Comparison of ENCODE assay signal across 2 cellular contexts in the genomic region with DNA sequence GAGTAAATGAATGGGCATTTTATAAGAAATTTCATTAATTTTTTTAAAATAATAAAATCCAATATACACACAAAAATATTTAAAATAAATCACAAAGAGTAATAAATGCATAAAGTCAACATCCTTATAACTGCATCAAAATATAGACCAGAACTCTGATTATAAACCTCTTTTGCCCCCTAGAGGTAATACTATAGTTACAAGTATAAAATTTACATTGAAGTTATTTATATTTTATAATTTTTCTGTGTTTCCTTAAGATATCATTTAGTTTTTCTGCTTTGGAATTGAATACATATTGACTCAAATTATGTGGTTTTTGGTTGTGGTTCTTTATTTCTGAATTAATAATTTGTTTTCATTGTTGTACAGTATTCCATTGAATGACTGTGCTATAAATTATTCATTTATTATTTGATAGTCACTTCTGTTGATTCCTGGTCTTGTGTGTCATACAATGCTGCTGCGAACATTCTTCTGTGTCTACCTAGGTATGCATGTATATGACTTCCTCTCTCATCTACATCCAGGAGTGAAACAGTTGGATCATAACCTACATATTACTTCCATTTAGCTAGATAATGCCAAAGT.
TF ChIP-seq lines count a peak whose summit lies in the region.

No MANE protein-coding gene starts in this region.

TF ChIP-seq in HepG2, 621 proteins besides CTCF, POLR2A, EP300 and RAD21:
- no peak for TF ChIP-seq ZNF496 (CRISPR knock-in tag; IDR thresholded peaks at IDR 0.05; ENCODE audit: insufficient replicate concordance)
- TF ChIP-seq SMARCE1 (IDR thresholded peaks at IDR 0.05; ENCODE audit: borderline replicate concordance): no peak

TF ChIP-seq in GM23338, 12 proteins besides CTCF, POLR2A, EP300 and RAD21:
- TF ChIP-seq, protein P1, sequence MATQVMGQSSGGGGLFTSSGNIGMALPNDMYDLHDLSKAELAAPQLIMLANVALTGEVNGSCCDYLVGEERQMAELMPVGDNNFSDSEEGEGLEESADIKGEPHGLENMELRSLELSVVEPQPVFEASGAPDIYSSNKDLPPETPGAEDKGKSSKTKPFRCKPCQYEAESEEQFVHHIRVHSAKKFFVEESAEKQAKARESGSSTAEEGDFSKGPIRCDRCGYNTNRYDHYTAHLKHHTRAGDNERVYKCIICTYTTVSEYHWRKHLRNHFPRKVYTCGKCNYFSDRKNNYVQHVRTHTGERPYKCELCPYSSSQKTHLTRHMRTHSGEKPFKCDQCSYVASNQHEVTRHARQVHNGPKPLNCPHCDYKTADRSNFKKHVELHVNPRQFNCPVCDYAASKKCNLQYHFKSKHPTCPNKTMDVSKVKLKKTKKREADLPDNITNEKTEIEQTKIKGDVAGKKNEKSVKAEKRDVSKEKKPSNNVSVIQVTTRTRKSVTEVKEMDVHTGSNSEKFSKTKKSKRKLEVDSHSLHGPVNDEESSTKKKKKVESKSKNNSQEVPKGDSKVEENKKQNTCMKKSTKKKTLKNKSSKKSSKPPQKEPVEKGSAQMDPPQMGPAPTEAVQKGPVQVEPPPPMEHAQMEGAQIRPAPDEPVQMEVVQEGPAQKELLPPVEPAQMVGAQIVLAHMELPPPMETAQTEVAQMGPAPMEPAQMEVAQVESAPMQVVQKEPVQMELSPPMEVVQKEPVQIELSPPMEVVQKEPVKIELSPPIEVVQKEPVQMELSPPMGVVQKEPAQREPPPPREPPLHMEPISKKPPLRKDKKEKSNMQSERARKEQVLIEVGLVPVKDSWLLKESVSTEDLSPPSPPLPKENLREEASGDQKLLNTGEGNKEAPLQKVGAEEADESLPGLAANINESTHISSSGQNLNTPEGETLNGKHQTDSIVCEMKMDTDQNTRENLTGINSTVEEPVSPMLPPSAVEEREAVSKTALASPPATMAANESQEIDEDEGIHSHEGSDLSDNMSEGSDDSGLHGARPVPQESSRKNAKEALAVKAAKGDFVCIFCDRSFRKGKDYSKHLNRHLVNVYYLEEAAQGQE (IDR thresholded peaks at IDR 0.05; ENCODE audit: unreplicated experiment): no peak
- TF ChIP-seq JUNB (IDR thresholded peaks at IDR 0.05; ENCODE audit: unreplicated experiment) (no peak), EZH2phosphoT487 (IDR thresholded peaks at IDR 0.05; ENCODE audit: unreplicated experiment) (no peak), STAT1 (IDR thresholded peaks at IDR 0.05; ENCODE audit: unreplicated experiment) (no peak), POLR2AphosphoS5 (IDR thresholded peaks at IDR 0.05; ENCODE audit: low read depth) (no peak)
- TF ChIP-seq, protein P2, sequence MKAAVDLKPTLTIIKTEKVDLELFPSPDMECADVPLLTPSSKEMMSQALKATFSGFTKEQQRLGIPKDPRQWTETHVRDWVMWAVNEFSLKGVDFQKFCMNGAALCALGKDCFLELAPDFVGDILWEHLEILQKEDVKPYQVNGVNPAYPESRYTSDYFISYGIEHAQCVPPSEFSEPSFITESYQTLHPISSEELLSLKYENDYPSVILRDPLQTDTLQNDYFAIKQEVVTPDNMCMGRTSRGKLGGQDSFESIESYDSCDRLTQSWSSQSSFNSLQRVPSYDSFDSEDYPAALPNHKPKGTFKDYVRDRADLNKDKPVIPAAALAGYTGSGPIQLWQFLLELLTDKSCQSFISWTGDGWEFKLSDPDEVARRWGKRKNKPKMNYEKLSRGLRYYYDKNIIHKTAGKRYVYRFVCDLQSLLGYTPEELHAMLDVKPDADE (IDR thresholded peaks at IDR 0.05): no peak
